28 cellular contexts compared by ENCODE assay signal in genomic region chr4:108175966-108176365, GRCh38. TPM values are rescaled to one million over a fixed set of nuclear protein-coding genes. Genes with fewer than 3 reads are reported as not detected.
"Had no signal": no experiment of that assay in that cellular context is flagged by ENCODE, and none has a peak within 500 bp of the region (broad histone marks: within the 10 kb centered on the region; RNA-seq: fewer than 3 reads in every experiment).

No MANE protein-coding gene starts in this region.

- H3K4me3 Mint-ChIP-seq: activated CD4-positive, alpha-beta memory T cell treated with anti-CD3 and anti-CD28 coated beads for 36 hours; activated CD4-positive, alpha-beta T cell treated with anti-CD3 and anti-CD28 coated beads, Interleukin-2, amount 10 ng/mL, durations not matched to agents 24 days and 14 days; activated T-helper 1 cell treated with anti-CD3 and anti-CD28 coated beads, Interleukin-12 subunit alpha, Interleukin-12 subunit beta, Interleukin-2, Interleukin-4 antibody, amounts not matched to agents 30 ng/mL and 10 ng/mL and 1 ng/mL, durations not matched to agents 14 hours and 24 hours and 36 hours; stimulated activated naive B cell treated with anti-CD40 and anti-IgM and Interleukin-4, amounts not matched to agents 10 μg/mL and 1 μg/mL and 100 μg/mL, for 72 hours; T-helper 17 cell had no signal

- H3K27ac ChIP-seq: cardiac muscle cell, colonic mucosa, epithelial cell of prostate, esophagus squamous epithelium, left ventricle myocardium inferior, stomach, thyroid gland had no signal

- H3K36me3 Mint-ChIP-seq: brain; stimulated activated naive B cell treated with anti-CD40 and anti-IgM and Interleukin-4, amounts not matched to agents 10 μg/mL and 1 μg/mL and 100 μg/mL, for 72 hours had no signal

- H3K9me3 ChIP-seq: colonic mucosa, esophagus squamous epithelium, left ventricle myocardium inferior, stomach, thyroid gland had no signal

- H3K4me3 ChIP-seq: cardiac muscle cell, colonic mucosa, esophagus squamous epithelium, left ventricle myocardium inferior, stomach, thyroid gland had no signal

- ATAC-seq: right cardiac atrium; stimulated activated naive B cell treated with anti-CD40 and anti-IgM and Interleukin-4, amounts not matched to agents 10 μg/mL and 1 μg/mL and 100 μg/mL, for 72 hours; T-helper 17 cell had no signal

- H3K36me3 ChIP-seq: cardiac muscle cell, colonic mucosa, esophagus squamous epithelium, left ventricle myocardium inferior, stomach, thyroid gland had no signal

- H3K27ac Mint-ChIP-seq: activated CD4-positive, alpha-beta memory T cell treated with anti-CD3 and anti-CD28 coated beads for 36 hours; activated CD4-positive, alpha-beta T cell treated with anti-CD3 and anti-CD28 coated beads, Interleukin-2, amount 10 ng/mL, durations not matched to agents 24 days and 14 days; activated T-helper 1 cell treated with anti-CD3 and anti-CD28 coated beads, Interleukin-12 subunit alpha, Interleukin-12 subunit beta, Interleukin-2, Interleukin-4 antibody, amounts not matched to agents 30 ng/mL and 10 ng/mL and 1 ng/mL, durations not matched to agents 14 hours and 24 hours and 36 hours; stimulated activated naive B cell treated with anti-CD40 and anti-IgM and Interleukin-4, amounts not matched to agents 10 μg/mL and 1 μg/mL and 100 μg/mL, for 72 hours; T-helper 17 cell had no signal

- H3K9me3 Mint-ChIP-seq: activated CD4-positive, alpha-beta memory T cell treated with anti-CD3 and anti-CD28 coated beads for 36 hours; activated CD4-positive, alpha-beta T cell treated with anti-CD3 and anti-CD28 coated beads, Interleukin-2, amount 10 ng/mL, durations not matched to agents 24 days and 14 days; activated T-helper 1 cell treated with anti-CD3 and anti-CD28 coated beads, Interleukin-12 subunit alpha, Interleukin-12 subunit beta, Interleukin-2, Interleukin-4 antibody, amounts not matched to agents 30 ng/mL and 10 ng/mL and 1 ng/mL, durations not matched to agents 14 hours and 24 hours and 36 hours; brain; stimulated activated naive B cell treated with anti-CD40 and anti-IgM and Interleukin-4, amounts not matched to agents 10 μg/mL and 1 μg/mL and 100 μg/mL, for 72 hours had no signal

- H3K27me3 Mint-ChIP-seq: activated CD4-positive, alpha-beta memory T cell treated with anti-CD3 and anti-CD28 coated beads for 36 hours had no signal

- H3K4me1 ChIP-seq: colonic mucosa had no signal

- DNase-seq: activated CD4-positive, alpha-beta memory T cell treated with anti-CD3 and anti-CD28 coated beads for 36 hours; activated CD4-positive, alpha-beta T cell treated with anti-CD3 and anti-CD28 coated beads, Interleukin-2, amount 10 ng/mL, durations not matched to agents 24 days and 14 days; activated CD4-positive, CD25-positive, alpha-beta regulatory T cell treated with anti-CD3 and anti-CD28 coated beads, Interleukin-2, amount 50 U/mL, for 72 hours; activated CD8-positive, alpha-beta memory T cell treated with anti-CD3 and anti-CD28 coated beads, Interleukin-2, amount 50 U/mL, for 4 hours; activated effector memory CD4-positive, alpha-beta T cell treated with anti-CD3 and anti-CD28 coated beads, Interleukin-2, amount 50 U/mL, for 16 hours; activated naive CD4-positive, alpha-beta T cell treated with anti-CD3 and anti-CD28 coated beads, Interleukin-2, amount 50 U/mL, for 16 hours; activated T-cell treated with anti-CD3 and anti-CD28 coated beads, Interleukin-2, amount 50 U/mL, for 1 hour; aorta; cerebellar nuclear complex; colonic mucosa; effector CD8-positive, alpha-beta T cell; esophagus squamous epithelium; kidney glomerular epithelial cell; left ventricle myocardium inferior; posterior cingulate gyrus; right cardiac atrium; stimulated activated CD4-positive, alpha-beta T cell treated with anti-CD3 and anti-CD28 coated beads, Interleukin-15, amount 100 ng/mL, for 24 hours; stimulated activated CD4-positive, alpha-beta T cell treated with anti-CD3 and anti-CD28 coated beads, Interleukin-2, amount 100 ng/mL, for 24 hours; stimulated activated naive B cell treated with anti-CD40 and anti-IgM and Interleukin-4, amounts not matched to agents 10 μg/mL and 1 μg/mL and 100 μg/mL, for 72 hours; stomach; T-helper 17 cell; T1000; thyroid gland had no signal

RNA-seq across cellular contexts. Expression of gene LEF1, which starts 7.2 kb away (rescaled TPM):
- total RNA-seq: dermis microvascular lymphatic vessel endothelial cell had no signal
